ENCODE assay signal across 24 cellular contexts in the genomic region with DNA sequence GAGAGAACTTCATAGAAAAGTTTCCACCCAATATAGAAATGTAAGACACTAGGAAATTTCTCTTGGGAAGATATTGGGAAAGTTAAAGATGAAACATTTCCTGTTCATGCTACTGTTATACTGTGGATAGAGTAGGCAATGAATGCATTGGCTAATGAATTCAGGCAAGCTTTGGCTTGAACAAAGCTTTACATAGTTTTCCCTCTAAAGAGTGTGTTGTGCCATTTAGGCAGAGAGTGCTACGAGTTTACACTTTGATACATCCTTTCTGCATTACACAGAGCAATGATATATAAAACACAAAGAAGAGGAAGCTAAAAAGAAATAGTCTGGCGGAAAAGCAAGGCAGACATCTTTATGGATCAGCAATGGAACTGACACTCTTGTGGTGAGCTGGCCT.
"Had no signal": no experiment of that assay in that cellular context is flagged by ENCODE, and none has a peak within 500 bp of the region (broad histone marks: within the 10 kb centered on the region; RNA-seq: fewer than 3 reads in every experiment).

No MANE protein-coding gene starts in this region.

- DNase-seq: colonic mucosa; cortex of kidney; effector CD8-positive, alpha-beta T cell; effector memory CD8-positive, alpha-beta T cell; erythroblast; esophagus squamous epithelium; foreskin fibroblast; heart left ventricle; hypothalamus; immature natural killer cell; islet precursor cell; left cardiac atrium; left lung; left ventricle myocardium superior; lower lobe of right lung; mesenchymal stem cell; mucosa of descending colon; naive B cell; naive thymus-derived CD8-positive, alpha-beta T cell had no signal

- H3K36me3 ChIP-seq: colonic mucosa, esophagus squamous epithelium, gastroesophageal sphincter, heart left ventricle, left lung, lower lobe of right lung had no signal

- H3K27ac ChIP-seq: colonic mucosa, esophagus squamous epithelium, gastroesophageal sphincter, heart left ventricle, hepatocyte, left lung, lower lobe of right lung had no signal

- H3K4me3 ChIP-seq: colonic mucosa, esophagus squamous epithelium, gastroesophageal sphincter, heart left ventricle, hepatocyte, left lung, lower lobe of right lung, mucosa of descending colon had no signal

- FAIRE-seq: endometrium, frontal cortex had no signal

- ATAC-seq: effector memory CD8-positive, alpha-beta T cell; esophagus mucosa; gastroesophageal sphincter; heart left ventricle; left cardiac atrium; left lung; left ventricle myocardium superior; lower lobe of right lung; mucosa of descending colon; naive thymus-derived CD8-positive, alpha-beta T cell had no signal

- H3K27me3 ChIP-seq: colonic mucosa, hepatocyte, left lung had no signal
